7 cellular contexts compared by ENCODE assay signal in the genomic region with DNA sequence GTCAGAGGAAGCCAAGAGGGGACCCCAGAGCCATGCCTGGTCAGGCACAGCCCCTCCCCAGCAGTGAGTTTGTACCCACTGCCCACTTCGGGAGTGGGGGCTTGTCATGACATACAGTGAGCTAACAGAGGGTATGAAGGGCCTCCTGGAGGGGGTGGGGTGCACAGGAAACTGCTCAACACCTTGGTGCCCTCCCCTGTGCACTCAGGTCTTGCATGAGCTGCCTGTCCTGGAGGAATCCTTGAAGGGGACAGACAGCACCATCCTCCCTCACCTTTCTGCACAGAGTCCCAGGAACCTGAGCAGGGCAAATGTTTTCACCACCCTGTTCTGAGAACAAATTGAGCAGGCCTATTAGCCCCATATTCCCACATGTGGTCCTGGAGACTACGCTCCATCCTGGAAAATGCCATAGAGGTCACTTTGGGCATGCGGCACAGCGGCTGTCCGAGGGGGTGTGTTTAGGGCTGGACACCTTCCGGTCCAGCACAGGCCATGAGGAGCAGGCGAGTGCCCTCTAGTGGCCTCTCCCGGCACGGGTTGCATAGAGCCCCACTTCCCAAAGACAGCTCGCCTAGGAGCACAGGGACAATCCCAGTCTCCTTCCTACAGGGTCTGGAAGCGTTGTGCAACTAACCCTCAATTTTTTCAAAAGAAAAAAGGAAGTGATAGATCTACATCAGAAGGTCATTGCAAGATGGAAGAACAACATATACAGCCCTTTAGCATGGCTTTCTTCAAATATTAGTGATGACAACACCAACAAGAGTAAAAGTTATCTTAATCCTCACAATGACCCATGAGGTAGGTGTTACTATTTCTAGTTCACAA. TPM values are rescaled to one million over a fixed set of nuclear protein-coding genes. Genes with fewer than 3 reads are reported as not detected.
A peak's percentile ranks its signal among the peaks of the same experiment; 100 is the strongest.
DNase-seq lines count a peak whose midpoint lies in the region; ATAC-seq and TF ChIP-seq lines count a peak whose summit lies in the region.

No MANE protein-coding gene starts in this region.

- H3K27me3 ChIP-seq in right lobe of liver (no peaks in the 10 kb centered on the region), suprapubic skin (no peaks in the 10 kb centered on the region)

- no peak for TF ChIP-seq EP300 in suprapubic skin (IDR thresholded peaks at IDR 0.05)

- ATAC-seq in right lobe of liver (peak; percentile 65 to 83 (median 70)), GM21786 (IDR thresholded peaks at IDR 0.05; ENCODE audit: unreplicated experiment) (no peak)

- no peak overlapping the region; the same call in 1 of the 2 replicates for H3K4me3 Mint-ChIP-seq in HFFc6

- no peaks in the 10 kb centered on the region for H3K36me3 Mint-ChIP-seq in HFFc6 (ENCODE audit: low read depth)

- peaks cover 7% of the 10 kb centered on the region for H3K4me1 Mint-ChIP-seq in HFFc6 (ENCODE audit: low read depth)

- TF ChIP-seq CTCF in HFFc6 (IDR thresholded peaks at IDR 0.05) (peak; percentile 95), coronary artery (IDR thresholded peaks at IDR 0.05) (peak; percentile 71), right lobe of liver (IDR thresholded peaks at IDR 0.05) (peak; percentile 90 to 98 (median 96)), suprapubic skin (IDR thresholded peaks at IDR 0.05) (peak; percentile 58 to 87)

- H3K4me1 ChIP-seq in right lobe of liver (peaks cover 0 to 67% (median 31%) of the 10 kb centered on the region in 4 donors), suprapubic skin (peaks cover 23% of the 10 kb centered on the region)

- no peak overlapping the region; the same call in 1 of the 2 replicates for H3K27ac Mint-ChIP-seq in HFFc6

- WGBS in right lobe of liver (ENCODE audit: insufficient coverage, low coverage, low lambda C conversion rate, missing lambda C conversion rate), result 17% methylated on average over 8 of the region's 11 CpGs
- WGBS in suprapubic skin, result 42% methylated on average over 9 of the region's 11 CpGs

- intact Hi-C loops in right lobe of liver (cut with DNase I), result loop anchor here in 1 of 2 donors (10.0 kb wide), 1 partner anchor 890 kb away; no protein-coding TSS in a partner anchor

- H3K27ac ChIP-seq in coronary artery, result no peak overlapping the region
- H3K27ac ChIP-seq in right lobe of liver, result peak overlapping the region; percentile 73 to 99 (median 79)
- H3K27ac ChIP-seq in suprapubic skin, result no peak overlapping the region

- TF ChIP-seq POLR2A in right lobe of liver (IDR thresholded peaks at IDR 0.05), result peak; percentile 56
- no peak for TF ChIP-seq POLR2A in suprapubic skin (IDR thresholded peaks at IDR 0.05)

- H3K27me3 Mint-ChIP-seq in HFFc6 (ENCODE audit: insufficient read depth), result no peaks in the 10 kb centered on the region

- H3K9me3 ChIP-seq in right lobe of liver (no peaks in the 10 kb centered on the region), suprapubic skin (no peaks in the 10 kb centered on the region)

- H3K4me3 ChIP-seq in coronary artery (peak overlapping the region; percentile 61), right lobe of liver (peak overlapping the region; percentile 10 to 43 (median 12)), suprapubic skin (no peak overlapping the region)

- no peaks in the 10 kb centered on the region for H3K36me3 ChIP-seq in right lobe of liver
- no peaks in the 10 kb centered on the region for H3K36me3 ChIP-seq in suprapubic skin

- DNase-seq in DMS53 (lab: John Stamatoyannopoulos, UW), result peak; percentile 88
- peak; percentile 60 for DNase-seq in HFFc6
- DNase-seq in RPMI7951 (ENCODE audit: low read depth), result peak; percentile 76
- no peak for DNase-seq in coronary artery (ENCODE audit: low spot score)
- DNase-seq in right lobe of liver, result peak; percentile 91 to 96 (median 95)
- peak in 1 of 2 donors; percentile 88 for DNase-seq in suprapubic skin (ENCODE audit: low spot score in 2 of 2)

- H3K9me3 Mint-ChIP-seq in HFFc6, result no peaks in the 10 kb centered on the region

RNA-seq across cellular contexts. Expression of a gene that starts 31.9 kb away (rescaled TPM):
- total RNA-seq in HFFc6 (2021; fragmentation: NEBNext Ultra II Directional; extraction: Animal tissue kit (Norgen Biotek cat#: 25700)), result 100 to 1,000 TPM; 135 to 161 (median 144) TPM
- 85.8 and 126 TPM in 2 replicates for total RNA-seq in RPMI7951 (2014; rRNA removed; shearing (Covaris generic))
- total RNA-seq in right lobe of liver (100 to 1,000 TPM; 109 to 298 (median 218) TPM), suprapubic skin (1,000 to 10,000 TPM; 1,382 to 1,995 (median 1,611) TPM)

Comparison
In these comparisons a context has a peak if more than half of its experiments do, and no peak if none do; other contexts are left out.
1. H3K27ac ChIP-seq: peak in right lobe of liver (3 of 3); none in coronary artery (0 of 2) and suprapubic skin (single experiment).
2. RNA of a gene that starts 31.9 kb away (total RNA-seq): 1,382 to 1,995 TPM in suprapubic skin; 109 to 298 TPM in right lobe of liver, 135 to 161 TPM in HFFc6 and 85.8 to 126 TPM in RPMI7951; every median in the first group is over 4 times any median in the second.
3. Peak in every context shown above with its lines, with median percentiles within 50 percentile points of each other: CTCF ChIP-seq.